Comparison of ENCODE assay signal across 17 cellular contexts in genomic region chr10:42952931-42953683, GRCh38.
A peak's percentile ranks its signal among the peaks of the same experiment; 100 is the strongest.
DNase-seq lines count a peak whose midpoint lies in the region; ATAC-seq and TF ChIP-seq lines count a peak whose summit lies in the region.
"Had no signal": no experiment of that assay in that cellular context is flagged by ENCODE, and none has a peak within 500 bp of the region (broad histone marks: within the 10 kb centered on the region; RNA-seq: fewer than 3 reads in every experiment).

No MANE protein-coding gene starts in this region.

- H3K4me1 ChIP-seq in spleen = peaks cover 0 to 17% (median 0%) of the 10 kb centered on the region in 6 donors
- H3K4me1 ChIP-seq: ascending aorta, SJSA1, testis had no signal

- ATAC-seq in GM21723 (IDR thresholded peaks at IDR 0.05; ENCODE audit: unreplicated experiment) = no peak
- ATAC-seq in GM21367 (IDR thresholded peaks at IDR 0.05; ENCODE audit: unreplicated experiment) = no peak
- no peak for ATAC-seq in GM19351 (IDR thresholded peaks at IDR 0.05; ENCODE audit: unreplicated experiment)

- H3K36me3 ChIP-seq in spleen = no peaks in the 10 kb centered on the region
- H3K36me3 ChIP-seq: ascending aorta, BLaER1, esophagus squamous epithelium, SJSA1 had no signal

- no peak overlapping the region for H3K27ac ChIP-seq in spleen
- H3K27ac ChIP-seq: 22Rv1, ascending aorta, BLaER1, esophagus squamous epithelium, SJSA1, testis had no signal

- H3K27me3 ChIP-seq in spleen (replicated peaks in 1 of 7) = peaks cover 0 to 20% (median 0%) of the 10 kb centered on the region in 7 donors
- H3K27me3 ChIP-seq: ascending aorta, BLaER1, SJSA1, testis had no signal

- peak; percentile 5 for DNase-seq in activated CD4-positive, alpha-beta T cell treated with anti-CD3 and anti-CD28 coated beads for 1 hour
- DNase-seq in activated CD4-positive, alpha-beta T cell treated with anti-CD3 and anti-CD28 coated beads for 48 hours = no peak
- peak; percentile 6 for DNase-seq in activated CD8-positive, alpha-beta memory T cell treated with anti-CD3 and anti-CD28 coated beads, Interleukin-2, amount 50 U/mL, for 4 hours
- DNase-seq in lower leg skin (ENCODE audit: low spot score in 2 of 2) (peak; percentile 8 to 78), spleen (peak; percentile 43)
- DNase-seq: activated CD4-positive, alpha-beta T cell treated with anti-CD3 and anti-CD28 coated beads, Interleukin-2, amount 10 ng/mL, durations not matched to agents 24 days and 14 days; activated gamma-delta T cell; esophagus squamous epithelium; T-helper 9 cell had no signal

- H3K4me3 ChIP-seq in lower leg skin (ENCODE audit: low read depth, poor library complexity, severe bottlenecking) = no peak overlapping the region
- H3K4me3 ChIP-seq in spleen = no peak overlapping the region
- H3K4me3 ChIP-seq: ascending aorta, BLaER1, SJSA1 had no signal

- TF ChIP-seq CTCF in lower leg skin (IDR thresholded peaks at IDR 0.05) (no peak), spleen (IDR thresholded peaks at IDR 0.05 in 8 of 11, conservative IDR thresholded peaks at IDR 0.05 in 3 of 11) (no peak)

- intact Hi-C loops in lower leg skin (cut with DNase I; ENCODE audit: low total_unique reads) = no loop called here
- intact Hi-C loops in spleen (cut with DNase I; ENCODE audit: low total_unique reads) = no loop called here

- 87 to 92% methylated on average over 13 of the region's 13 CpGs for WGBS in lower leg skin, 2 donors
- WGBS in spleen, 5 donors = 68 to 95% (median 93%) methylated on average over 4 to 13 of the region's 13 CpGs

- TF ChIP-seq POLR2A in lower leg skin (IDR thresholded peaks at IDR 0.05) (no peak), spleen (IDR thresholded peaks at IDR 0.05) (no peak)

- peaks cover 0 to 19% (median 9%) of the 10 kb centered on the region in 8 donors for H3K9me3 ChIP-seq in spleen
- H3K9me3 ChIP-seq: ascending aorta, esophagus squamous epithelium, SJSA1, testis had no signal
